Comparison of ENCODE assay signal across 1 cellular context in genomic region chr3:121690777-121691405, GRCh38.
TF ChIP-seq lines count a peak whose summit lies in the region.

No MANE protein-coding gene starts in this region.

TF ChIP-seq in GM23338, 12 proteins besides CTCF, POLR2A, EP300 and RAD21 (continued from another document):
- TF ChIP-seq ZNF462 (CRISPR knock-in tag; IDR thresholded peaks at IDR 0.05): no peak
- TF ChIP-seq STAT1 (IDR thresholded peaks at IDR 0.05; ENCODE audit: unreplicated experiment): no peak
